In the genomic region with DNA sequence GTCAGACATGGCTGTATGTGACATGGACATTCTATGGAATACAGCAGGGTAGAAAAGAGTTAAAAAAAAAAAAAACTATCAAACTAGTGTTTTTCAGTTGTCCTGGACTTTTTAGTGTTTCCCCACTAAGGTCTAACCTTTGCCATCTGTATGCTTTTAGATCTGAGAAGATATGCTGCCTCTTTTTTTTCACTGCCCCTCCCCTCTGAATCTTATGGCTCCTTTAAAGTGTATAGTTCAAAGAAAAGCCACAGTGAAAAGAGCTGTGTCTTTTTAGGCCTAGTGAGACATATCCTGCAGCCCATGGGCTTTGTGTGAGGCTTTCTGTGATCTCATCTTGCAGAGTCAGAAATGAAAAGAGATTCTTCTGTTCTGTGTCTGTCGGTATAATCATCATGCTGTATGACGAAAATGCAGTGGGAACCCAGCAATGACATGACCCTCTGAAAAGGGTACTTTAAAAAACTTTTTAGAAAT, we compare ENCODE assay signal across 1 cellular context.
A peak's percentile ranks its signal among the peaks of the same experiment; 100 is the strongest.
TF ChIP-seq lines count a peak whose summit lies in the region.

No MANE protein-coding gene starts in this region.

TF ChIP-seq in HepG2, 621 proteins besides CTCF, POLR2A, EP300 and RAD21 (continued from another document and continues in another):
- TF ChIP-seq, protein P1, sequence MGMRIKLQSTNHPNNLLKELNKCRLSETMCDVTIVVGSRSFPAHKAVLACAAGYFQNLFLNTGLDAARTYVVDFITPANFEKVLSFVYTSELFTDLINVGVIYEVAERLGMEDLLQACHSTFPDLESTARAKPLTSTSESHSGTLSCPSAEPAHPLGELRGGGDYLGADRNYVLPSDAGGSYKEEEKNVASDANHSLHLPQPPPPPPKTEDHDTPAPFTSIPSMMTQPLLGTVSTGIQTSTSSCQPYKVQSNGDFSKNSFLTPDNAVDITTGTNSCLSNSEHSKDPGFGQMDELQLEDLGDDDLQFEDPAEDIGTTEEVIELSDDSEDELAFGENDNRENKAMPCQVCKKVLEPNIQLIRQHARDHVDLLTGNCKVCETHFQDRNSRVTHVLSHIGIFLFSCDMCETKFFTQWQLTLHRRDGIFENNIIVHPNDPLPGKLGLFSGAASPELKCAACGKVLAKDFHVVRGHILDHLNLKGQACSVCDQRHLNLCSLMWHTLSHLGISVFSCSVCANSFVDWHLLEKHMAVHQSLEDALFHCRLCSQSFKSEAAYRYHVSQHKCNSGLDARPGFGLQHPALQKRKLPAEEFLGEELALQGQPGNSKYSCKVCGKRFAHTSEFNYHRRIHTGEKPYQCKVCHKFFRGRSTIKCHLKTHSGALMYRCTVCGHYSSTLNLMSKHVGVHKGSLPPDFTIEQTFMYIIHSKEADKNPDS (CRISPR knock-in tag; IDR thresholded peaks at IDR 0.05), result no peak
- TF ChIP-seq E2F1 (CRISPR knock-in tag; IDR thresholded peaks at IDR 0.05) (no peak), SMARCC2 (IDR thresholded peaks at IDR 0.05) (no peak), POGK (CRISPR knock-in tag; conservative IDR thresholded peaks at IDR 0.05) (no peak), ZFY (CRISPR knock-in tag; IDR thresholded peaks at IDR 0.05) (peak; percentile 65; the same call in 1 of the 2 replicates), ZNF318 (CRISPR knock-in tag; IDR thresholded peaks at IDR 0.05) (no peak), SETDB1 (CRISPR knock-in tag; IDR thresholded peaks at IDR 0.05; ENCODE audit: borderline replicate concordance) (no peak), TSC22D2 (CRISPR knock-in tag; IDR thresholded peaks at IDR 0.05; ENCODE audit: borderline replicate concordance) (peak; percentile 62; the same call in 1 of the 2 replicates), FOXK2 (IDR thresholded peaks at IDR 0.05) (peak; percentile 12; the same call in 1 of the 2 replicates), MEIS1 (CRISPR knock-in tag; IDR thresholded peaks at IDR 0.05; ENCODE audit: borderline replicate concordance) (no peak; the same call in 1 of the 2 replicates), SMC3 (IDR thresholded peaks at IDR 0.05; ENCODE audit: low read length) (no peak), TEAD2 (CRISPR knock-in tag; IDR thresholded peaks at IDR 0.05) (no peak), TCF7 (IDR thresholded peaks at IDR 0.05; ENCODE audit: low read depth) (peak; percentile 98), ZNF816 (CRISPR knock-in tag; IDR thresholded peaks at IDR 0.05; ENCODE audit: borderline replicate concordance) (no peak), MEIS2 (CRISPR knock-in tag; IDR thresholded peaks at IDR 0.05) (no peak), ZNF263 (CRISPR knock-in tag; IDR thresholded peaks at IDR 0.05) (no peak; the same call in 1 of the 2 replicates), ZNF737 (CRISPR knock-in tag; IDR thresholded peaks at IDR 0.05; ENCODE audit: borderline replicate concordance) (no peak), GATAD1 (CRISPR knock-in tag; IDR thresholded peaks at IDR 0.05) (no peak; the same call in 1 of the 2 replicates), HOXA3 (CRISPR knock-in tag; IDR thresholded peaks at IDR 0.05) (peak; percentile 87), KLF12 (CRISPR knock-in tag; IDR thresholded peaks at IDR 0.05; ENCODE audit: borderline replicate concordance) (no peak), CREM (IDR thresholded peaks at IDR 0.05) (peak; percentile 94), CREM (CRISPR knock-in tag; IDR thresholded peaks at IDR 0.05) (no peak), ONECUT2 (CRISPR knock-in tag; IDR thresholded peaks at IDR 0.05) (0 out of 2 replicates have a peak, but pooled peaks have one; percentile 13), AGO2 (optimal IDR thresholded peaks at IDR 0.05; ENCODE audit: low read depth, low read length) (no peak), ZNF644 (CRISPR knock-in tag; IDR thresholded peaks at IDR 0.05; ENCODE audit: low read depth) (peak; percentile 79), ZUFSP (CRISPR knock-in tag; IDR thresholded peaks at IDR 0.05; ENCODE audit: borderline replicate concordance) (no peak), ETV6 (CRISPR knock-in tag; conservative IDR thresholded peaks at IDR 0.05) (no peak), ZNF790 (CRISPR knock-in tag; IDR thresholded peaks at IDR 0.05; ENCODE audit: borderline replicate concordance) (no peak), BCL6 (CRISPR knock-in tag; IDR thresholded peaks at IDR 0.05) (peak; percentile 93), NFE2 (CRISPR knock-in tag; IDR thresholded peaks at IDR 0.05) (no peak), MAF1 (CRISPR knock-in tag; IDR thresholded peaks at IDR 0.05; ENCODE audit: borderline replicate concordance) (peak; percentile 72; the same call in 1 of the 2 replicates), SP2 (CRISPR knock-in tag; IDR thresholded peaks at IDR 0.05) (no peak), ZEB1 (IDR thresholded peaks at IDR 0.05; ENCODE audit: insufficient replicate concordance, low read depth) (no peak), FLYWCH1 (CRISPR knock-in tag; IDR thresholded peaks at IDR 0.05) (no peak), NR3C1 (CRISPR knock-in tag; IDR thresholded peaks at IDR 0.05) (no peak)
- TF ChIP-seq, protein P2, sequence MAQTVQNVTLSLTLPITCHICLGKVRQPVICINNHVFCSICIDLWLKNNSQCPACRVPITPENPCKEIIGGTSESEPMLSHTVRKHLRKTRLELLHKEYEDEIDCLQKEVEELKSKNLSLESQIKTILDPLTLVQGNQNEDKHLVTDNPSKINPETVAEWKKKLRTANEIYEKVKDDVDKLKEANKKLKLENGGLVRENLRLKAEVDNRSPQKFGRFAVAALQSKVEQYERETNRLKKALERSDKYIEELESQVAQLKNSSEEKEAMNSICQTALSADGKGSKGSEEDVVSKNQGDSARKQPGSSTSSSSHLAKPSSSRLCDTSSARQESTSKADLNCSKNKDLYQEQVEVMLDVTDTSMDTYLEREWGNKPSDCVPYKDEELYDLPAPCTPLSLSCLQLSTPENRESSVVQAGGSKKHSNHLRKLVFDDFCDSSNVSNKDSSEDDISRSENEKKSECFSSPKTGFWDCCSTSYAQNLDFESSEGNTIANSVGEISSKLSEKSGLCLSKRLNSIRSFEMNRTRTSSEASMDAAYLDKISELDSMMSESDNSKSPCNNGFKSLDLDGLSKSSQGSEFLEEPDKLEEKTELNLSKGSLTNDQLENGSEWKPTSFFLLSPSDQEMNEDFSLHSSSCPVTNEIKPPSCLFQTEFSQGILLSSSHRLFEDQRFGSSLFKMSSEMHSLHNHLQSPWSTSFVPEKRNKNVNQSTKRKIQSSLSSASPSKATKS (CRISPR knock-in tag; IDR thresholded peaks at IDR 0.05), result no peak
- TF ChIP-seq, protein P3, sequence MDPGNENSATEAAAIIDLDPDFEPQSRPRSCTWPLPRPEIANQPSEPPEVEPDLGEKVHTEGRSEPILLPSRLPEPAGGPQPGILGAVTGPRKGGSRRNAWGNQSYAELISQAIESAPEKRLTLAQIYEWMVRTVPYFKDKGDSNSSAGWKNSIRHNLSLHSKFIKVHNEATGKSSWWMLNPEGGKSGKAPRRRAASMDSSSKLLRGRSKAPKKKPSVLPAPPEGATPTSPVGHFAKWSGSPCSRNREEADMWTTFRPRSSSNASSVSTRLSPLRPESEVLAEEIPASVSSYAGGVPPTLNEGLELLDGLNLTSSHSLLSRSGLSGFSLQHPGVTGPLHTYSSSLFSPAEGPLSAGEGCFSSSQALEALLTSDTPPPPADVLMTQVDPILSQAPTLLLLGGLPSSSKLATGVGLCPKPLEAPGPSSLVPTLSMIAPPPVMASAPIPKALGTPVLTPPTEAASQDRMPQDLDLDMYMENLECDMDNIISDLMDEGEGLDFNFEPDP (CRISPR knock-in tag; conservative IDR thresholded peaks at IDR 0.05), result no peak
- TF ChIP-seq, protein P4, sequence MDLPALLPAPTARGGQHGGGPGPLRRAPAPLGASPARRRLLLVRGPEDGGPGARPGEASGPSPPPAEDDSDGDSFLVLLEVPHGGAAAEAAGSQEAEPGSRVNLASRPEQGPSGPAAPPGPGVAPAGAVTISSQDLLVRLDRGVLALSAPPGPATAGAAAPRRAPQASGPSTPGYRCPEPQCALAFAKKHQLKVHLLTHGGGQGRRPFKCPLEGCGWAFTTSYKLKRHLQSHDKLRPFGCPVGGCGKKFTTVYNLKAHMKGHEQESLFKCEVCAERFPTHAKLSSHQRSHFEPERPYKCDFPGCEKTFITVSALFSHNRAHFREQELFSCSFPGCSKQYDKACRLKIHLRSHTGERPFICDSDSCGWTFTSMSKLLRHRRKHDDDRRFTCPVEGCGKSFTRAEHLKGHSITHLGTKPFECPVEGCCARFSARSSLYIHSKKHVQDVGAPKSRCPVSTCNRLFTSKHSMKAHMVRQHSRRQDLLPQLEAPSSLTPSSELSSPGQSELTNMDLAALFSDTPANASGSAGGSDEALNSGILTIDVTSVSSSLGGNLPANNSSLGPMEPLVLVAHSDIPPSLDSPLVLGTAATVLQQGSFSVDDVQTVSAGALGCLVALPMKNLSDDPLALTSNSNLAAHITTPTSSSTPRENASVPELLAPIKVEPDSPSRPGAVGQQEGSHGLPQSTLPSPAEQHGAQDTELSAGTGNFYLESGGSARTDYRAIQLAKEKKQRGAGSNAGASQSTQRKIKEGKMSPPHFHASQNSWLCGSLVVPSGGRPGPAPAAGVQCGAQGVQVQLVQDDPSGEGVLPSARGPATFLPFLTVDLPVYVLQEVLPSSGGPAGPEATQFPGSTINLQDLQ (CRISPR knock-in tag; IDR thresholded peaks at IDR 0.05), result no peak
